In the genomic region with DNA sequence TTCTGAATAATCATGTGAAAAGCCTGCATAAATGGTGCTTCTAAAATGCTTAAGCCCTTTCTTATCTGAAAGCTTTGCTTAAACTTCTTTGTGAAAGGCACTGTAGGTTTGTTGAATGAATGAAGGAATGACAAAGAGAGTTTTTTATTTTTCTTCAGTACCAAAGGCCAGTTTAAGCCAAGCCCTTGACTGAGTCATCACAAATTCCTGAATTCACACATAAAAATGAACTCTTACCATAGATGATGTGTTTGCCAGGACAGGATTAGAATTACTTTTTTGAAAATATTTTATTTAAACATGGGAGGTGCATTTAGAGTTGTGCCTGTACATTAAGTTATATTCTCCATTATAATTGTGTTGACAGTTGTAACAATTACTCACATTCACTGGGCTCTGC, we compare ENCODE assay signal across 17 cellular contexts.
A peak's percentile ranks its signal among the peaks of the same experiment; 100 is the strongest.
DNase-seq lines count a peak whose midpoint lies in the region; ATAC-seq and TF ChIP-seq lines count a peak whose summit lies in the region.
"Had no signal": no experiment of that assay in that cellular context is flagged by ENCODE, and none has a peak within 500 bp of the region (broad histone marks: within the 10 kb centered on the region; RNA-seq: fewer than 3 reads in every experiment).

No MANE protein-coding gene starts in this region.

- intact Hi-C loops in PC-3 (cut with micrococcal nuclease) (loop anchor here (1.0 to 10.0 kb wide), 2 partner anchors 363 to 424 kb away; a partner anchor contains a TSS), sigmoid colon (cut with DNase I) (no loop called here)

- H3K36me3 Mint-ChIP-seq in osteocyte (ENCODE audit: unreplicated experiment): peaks cover 2% of the 10 kb centered on the region
- H3K36me3 Mint-ChIP-seq: activated naive CD8-positive, alpha-beta T cell treated with anti-CD3 and anti-CD28 coated beads, Interleukin-2, amount 10 ng/mL, durations not matched to agents 7 days and 5 days; stimulated activated memory B cell treated with anti-CD40 and anti-IgM and Interleukin-4, amounts not matched to agents 10 μg/mL and 1 μg/mL and 100 μg/mL, for 72 hours had no signal

- no peaks in the 10 kb centered on the region for H3K79me2 ChIP-seq in PC-3 (ENCODE audit: low read length)

- no peak overlapping the region for H3K4me3 Mint-ChIP-seq in osteocyte (ENCODE audit: unreplicated experiment)
- H3K4me3 Mint-ChIP-seq: activated naive CD8-positive, alpha-beta T cell treated with anti-CD3 and anti-CD28 coated beads, Interleukin-2, amount 10 ng/mL, durations not matched to agents 7 days and 5 days; stimulated activated memory B cell treated with anti-CD40 and anti-IgM and Interleukin-4, amounts not matched to agents 10 μg/mL and 1 μg/mL and 100 μg/mL, for 72 hours had no signal

- H3K9me3 ChIP-seq in PC-3 (ENCODE audit: low read length): no peaks in the 10 kb centered on the region
- no peaks in the 10 kb centered on the region for H3K9me3 ChIP-seq in sigmoid colon

- H3K4me1 ChIP-seq in PC-3 (ENCODE audit: insufficient read depth, low read length) (peaks cover 12% of the 10 kb centered on the region), sigmoid colon (peaks cover 0 to 9% (median 0%) of the 10 kb centered on the region in 4 donors)

- peaks cover 11% of the 10 kb centered on the region for H3K4me1 Mint-ChIP-seq in osteocyte (ENCODE audit: unreplicated experiment)
- H3K4me1 Mint-ChIP-seq: activated naive CD8-positive, alpha-beta T cell treated with anti-CD3 and anti-CD28 coated beads, Interleukin-2, amount 10 ng/mL, durations not matched to agents 7 days and 5 days; stimulated activated memory B cell treated with anti-CD40 and anti-IgM and Interleukin-4, amounts not matched to agents 10 μg/mL and 1 μg/mL and 100 μg/mL, for 72 hours had no signal

- H3K36me3 ChIP-seq in PC-3 (ENCODE audit: low read depth, low read length) (no peaks in the 10 kb centered on the region), sigmoid colon (no peaks in the 10 kb centered on the region)

- no peak for TF ChIP-seq EP300 in sigmoid colon (IDR thresholded peaks at IDR 0.05)

- no peaks in the 10 kb centered on the region for H3K9me3 Mint-ChIP-seq in osteocyte (ENCODE audit: unreplicated experiment)
- H3K9me3 Mint-ChIP-seq: stimulated activated memory B cell treated with anti-CD40 and anti-IgM and Interleukin-4, amounts not matched to agents 10 μg/mL and 1 μg/mL and 100 μg/mL, for 72 hours had no signal

- H3K27me3 Mint-ChIP-seq in osteocyte (ENCODE audit: unreplicated experiment): no peaks in the 10 kb centered on the region
- H3K27me3 Mint-ChIP-seq: activated naive CD8-positive, alpha-beta T cell treated with anti-CD3 and anti-CD28 coated beads, Interleukin-2, amount 10 ng/mL, durations not matched to agents 7 days and 5 days; stimulated activated memory B cell treated with anti-CD40 and anti-IgM and Interleukin-4, amounts not matched to agents 10 μg/mL and 1 μg/mL and 100 μg/mL, for 72 hours had no signal

- no peaks in the 10 kb centered on the region for H3F3A ChIP-seq in PC-3 (ENCODE audit: low read length, unreplicated experiment)

- ATAC-seq in PC-3: peak; percentile 71
- ATAC-seq in GM21423 (IDR thresholded peaks at IDR 0.05; ENCODE audit: unreplicated experiment): no peak
- ATAC-seq: stimulated activated memory B cell treated with anti-CD40 and anti-IgM and Interleukin-4, amounts not matched to agents 10 μg/mL and 1 μg/mL and 100 μg/mL, for 72 hours had no signal

- no peak overlapping the region for H2AFZ ChIP-seq in PC-3 (ENCODE audit: low read length)

- TF ChIP-seq CTCF in PC-3 (conservative IDR thresholded peaks at IDR 0.05; ENCODE audit: low read depth, low read length) (no peak), fibroblast of mammary gland (conservative IDR thresholded peaks at IDR 0.05; ENCODE audit: control insufficient read depth, insufficient read depth, low read depth, low read length) (no peak), sigmoid colon (IDR thresholded peaks at IDR 0.05) (no peak), osteocyte (IDR thresholded peaks at IDR 0.05) (no peak)

- POLR2A ChIA-PET in PC-3 (lab: Charles Lee; ENCODE audit: unreplicated experiment): no interaction called here

- no peak overlapping the region for H3K27ac Mint-ChIP-seq in osteocyte (ENCODE audit: unreplicated experiment)
- H3K27ac Mint-ChIP-seq: activated naive CD8-positive, alpha-beta T cell treated with anti-CD3 and anti-CD28 coated beads, Interleukin-2, amount 10 ng/mL, durations not matched to agents 7 days and 5 days; stimulated activated memory B cell treated with anti-CD40 and anti-IgM and Interleukin-4, amounts not matched to agents 10 μg/mL and 1 μg/mL and 100 μg/mL, for 72 hours had no signal

- H3K4me3 ChIP-seq in PC-3 (ENCODE audit: low read length) (no peak overlapping the region), fibroblast of mammary gland (ENCODE audit: control insufficient read depth, low read depth, low read length) (no peak overlapping the region), sigmoid colon (no peak overlapping the region)
- H3K4me3 ChIP-seq: lung had no signal

- H3K9ac ChIP-seq in PC-3 (ENCODE audit: low read length): no peak overlapping the region

- no peaks in the 10 kb centered on the region for H3K9me2 ChIP-seq in PC-3 (replicated peaks; ENCODE audit: low read length)

- H3K27ac ChIP-seq in PC-3 (ENCODE audit: low read length) (no peak overlapping the region), sigmoid colon (peak overlapping the region in 3 of 4 donors; percentile 18 to 51 (median 20))

- H3K27me3 ChIP-seq in PC-3 (ENCODE audit: low read length) (no peaks in the 10 kb centered on the region), sigmoid colon (no peaks in the 10 kb centered on the region)

- CTCF ChIA-PET in PC-3 (lab: Charles Lee): no interaction called here

- no peaks in the 10 kb centered on the region for H4K20me1 ChIP-seq in PC-3 (ENCODE audit: low read length)

- BruUV-seq in PC-3 (replicated peaks; lab: Mats Ljungman, UMichigan): no TSS peak

- peak; percentile 26 for DNase-seq in CD1c-positive myeloid dendritic cell (ENCODE audit: extremely low spot score)
- peak; percentile 56 for DNase-seq in PC-3
- peak; percentile 69 for DNase-seq in fibroblast of mammary gland (ENCODE audit: low read depth)
- DNase-seq in sigmoid colon: no peak
- DNase-seq in osteocyte (ENCODE audit: extremely low spot score, unreplicated experiment): no peak
- DNase-seq in SW480 (ENCODE audit: low spot score): no peak
- DNase-seq in cerebellar nuclear complex (lab: John Stamatoyannopoulos, UW): no peak
- DNase-seq: activated CD4-positive, alpha-beta T cell treated with anti-CD3 and anti-CD28 coated beads for 4 hours; activated naive CD8-positive, alpha-beta T cell treated with anti-CD3 and anti-CD28 coated beads, Interleukin-2, amount 10 ng/mL, durations not matched to agents 7 days and 5 days; AML-193; DMS53; erythroblast; SHP77 treated with DMSO at 0.1 percent for 48 hours; T1000 had no signal

- H3K4me2 ChIP-seq in PC-3 (ENCODE audit: low read length): 0 out of 2 replicates have a peak overlapping the region, but pooled peaks have one; percentile 15

- TF ChIP-seq POLR2A in sigmoid colon (IDR thresholded peaks at IDR 0.05): no peak

Comparison
In these comparisons a context has a peak if more than half of its experiments do, and no peak if none do; other contexts are left out.
1. DNase-seq: peak in CD1c-positive myeloid dendritic cell (single experiment), PC-3 (single experiment) and fibroblast of mammary gland (single experiment); none in sigmoid colon (single experiment), osteocyte (single experiment), SW480 (single experiment) and cerebellar nuclear complex (0 of 2).